In genomic region chr10:84326995-84327394, GRCh38 we compare ENCODE assay signal across 8 cellular contexts. TPM values are rescaled to one million over a fixed set of nuclear protein-coding genes. Genes with fewer than 3 reads are reported as not detected.
DNase-seq lines count a peak whose midpoint lies in the region; ATAC-seq, FAIRE-seq and TF ChIP-seq lines count a peak whose summit lies in the region.
"Not testable (repeated sequence)": the region's sequence is repeated elsewhere in the genome, so short reads cannot be mapped to it uniquely, and the experiment has no call there.

No MANE protein-coding gene starts in this region.

- not testable (repeated sequence) for H3K23ac ChIP-seq in trophoblast cell (ENCODE audit: low read length)

- H2BK12ac ChIP-seq in trophoblast cell (ENCODE audit: low read length): not testable (repeated sequence)

- not testable (repeated sequence) for H3K27me3 Mint-ChIP-seq in Caco-2 (ENCODE audit: insufficient read depth, unreplicated experiment)

- 0 out of 2 replicates have a peak overlapping the region, but pooled peaks have one; percentile 86 for H3K4me2 ChIP-seq in K562 (ENCODE audit: insufficient read depth, low read length)
- peak overlapping the region; percentile 97 for H3K4me2 ChIP-seq in HepG2 (ENCODE audit: low read depth, low read length)
- H3K4me2 ChIP-seq in trophoblast cell (ENCODE audit: low read length): not testable (repeated sequence)

- POLR2A ChIA-PET in Caco-2 (lab: Charles Lee); HepG2 (lab: Yijun Ruan, JAX): not testable (repeated sequence)
- POLR2A ChIA-PET in K562 (lab: Yijun Ruan, JAX): interaction anchor here (0.9 to 1.8 kb wide), 5 partner anchors 12 to 75 kb away, joined by 3 to 8 read pairs (median 5); no protein-coding TSS in a partner anchor

- intact Hi-C loops in Caco-2 (cut with micrococcal nuclease; ENCODE audit: unreplicated experiment); thyroid gland (cut with DNase I): not testable (repeated sequence)
- intact Hi-C loops in K562 (cut with micrococcal nuclease) (loop anchor here (5.0 kb wide), 1 partner anchor 60 kb away; no protein-coding TSS in a partner anchor), HepG2 (cut with micrococcal nuclease; ENCODE audit: unreplicated experiment) (loop anchor here (5.0 kb wide), 2 partner anchors 35 to 55 kb away; no protein-coding TSS in a partner anchor)

- not testable (repeated sequence) for H2BK5ac ChIP-seq in trophoblast cell (ENCODE audit: low read depth, low read length, poor library complexity)

- H3K36me3 ChIP-seq in Caco-2 (ENCODE audit: control insufficient read depth, insufficient read depth, low read length); K562 (ENCODE audit: control insufficient read depth, insufficient read depth, low read length); HepG2 (replicated peaks in 1 of 2; ENCODE audit: control insufficient read depth in 1 of 2, insufficient read depth in 2 of 2, low read length in 2 of 2); trophoblast cell (ENCODE audit: control insufficient read depth in 1 of 2, insufficient read depth in 2 of 2, low read length in 2 of 2); thyroid gland: not testable (repeated sequence)

- not testable (repeated sequence) for TF ChIP-seq RAD21 in K562 (CRISPR knock-in tag; conservative IDR thresholded peaks at IDR 0.05 in 1 of 2, IDR thresholded peaks at IDR 0.05 in 1 of 2); HepG2 (CRISPR knock-in tag; IDR thresholded peaks at IDR 0.05)

- H3K9ac ChIP-seq in K562 (ENCODE audit: insufficient read depth in 1 of 2, low read depth in 2 of 2, low read length in 2 of 2) (peak overlapping the region; percentile 54 to 65; a peak in 3 of 4 replicates), HepG2 (ENCODE audit: insufficient read depth, low read depth, low read length) (peak overlapping the region; percentile 66; the same call in 1 of the 2 replicates)
- not testable (repeated sequence) for H3K9ac ChIP-seq in trophoblast cell (ENCODE audit: low read length)

- H4K91ac ChIP-seq in trophoblast cell (ENCODE audit: low read depth, low read length): not testable (repeated sequence)

- not testable (repeated sequence) for H2AK5ac ChIP-seq in trophoblast cell (ENCODE audit: low read length)

- not testable (repeated sequence) for H3K9me3 Mint-ChIP-seq in Caco-2 (ENCODE audit: unreplicated experiment); stimulated activated effector memory CD8-positive, alpha-beta T cell treated with anti-CD3 and anti-CD28 coated beads, Interleukin-12 subunit alpha, Interleukin-12 subunit beta, amount 100 ng/mL, for 72 hours

- ATAC-seq in K562; HepG2; stimulated activated effector memory CD8-positive, alpha-beta T cell treated with anti-CD3 and anti-CD28 coated beads, Interleukin-12 subunit alpha, Interleukin-12 subunit beta, amount 100 ng/mL, for 72 hours: not testable (repeated sequence)

- H3K36me3 Mint-ChIP-seq in Caco-2 (ENCODE audit: insufficient read depth, unreplicated experiment): peaks cover 10% of the 10 kb centered on the region
- H3K36me3 Mint-ChIP-seq in stimulated activated effector memory CD8-positive, alpha-beta T cell treated with anti-CD3 and anti-CD28 coated beads, Interleukin-12 subunit alpha, Interleukin-12 subunit beta, amount 100 ng/mL, for 72 hours: peaks cover 29% of the 10 kb centered on the region

- in situ Hi-C loops in K562 (cut with MboI): loop anchor here (5.0 kb wide), 1 partner anchor 60 kb away; no protein-coding TSS in a partner anchor
- in situ Hi-C loops in HepG2 (cut with HindIII; ENCODE audit: extremely low pct_ligation_motif_present, low pct_unique_long_range_greater_than_20kb): not testable (repeated sequence)

- H3K4me3 Mint-ChIP-seq in Caco-2 (ENCODE audit: unreplicated experiment): not testable (repeated sequence)
- peak overlapping the region; percentile 79 for H3K4me3 Mint-ChIP-seq in stimulated activated effector memory CD8-positive, alpha-beta T cell treated with anti-CD3 and anti-CD28 coated beads, Interleukin-12 subunit alpha, Interleukin-12 subunit beta, amount 100 ng/mL, for 72 hours

- H4K12ac ChIP-seq in trophoblast cell (ENCODE audit: low read depth, low read length): not testable (repeated sequence)

- TF ChIP-seq CTCF in Caco-2 (IDR thresholded peaks at IDR 0.05; ENCODE audit: insufficient read depth in 1 of 2, low read depth in 1 of 2, low read length in 1 of 2, severe bottlenecking in 1 of 2, unreplicated experiment in 1 of 2); K562 (IDR thresholded peaks at IDR 0.05 in 2 of 3, conservative IDR thresholded peaks at IDR 0.05 in 1 of 3; ENCODE audit: insufficient read depth in 2 of 3, low read depth in 1 of 3, low read length in 3 of 3); HepG2 (CRISPR knock-in tag; IDR thresholded peaks at IDR 0.05); thyroid gland (IDR thresholded peaks at IDR 0.05): not testable (repeated sequence)

- H3K4me1 Mint-ChIP-seq in Caco-2 (ENCODE audit: low read depth, unreplicated experiment): peaks cover 14% of the 10 kb centered on the region
- H3K4me1 Mint-ChIP-seq in stimulated activated effector memory CD8-positive, alpha-beta T cell treated with anti-CD3 and anti-CD28 coated beads, Interleukin-12 subunit alpha, Interleukin-12 subunit beta, amount 100 ng/mL, for 72 hours: peaks cover 21% of the 10 kb centered on the region

- not testable (repeated sequence) for H4K8ac ChIP-seq in trophoblast cell (ENCODE audit: low read depth, low read length)

- H3K4me1 ChIP-seq in Caco-2 (peaks cover 26% of the 10 kb centered on the region), K562 (replicated peaks in 1 of 2; ENCODE audit: control insufficient read depth in 2 of 2, insufficient read depth in 2 of 2, low read length in 2 of 2) (peaks cover 17 to 28% of the 10 kb centered on the region in 2 experiments), HepG2 (ENCODE audit: insufficient read depth, low read length) (peaks cover 63% of the 10 kb centered on the region), thyroid gland (peaks cover 8 to 33% of the 10 kb centered on the region in 2 donors)
- H3K4me1 ChIP-seq in trophoblast cell (ENCODE audit: control insufficient read depth in 1 of 2, insufficient read depth in 2 of 2, low read length in 2 of 2): not testable (repeated sequence)

- not testable (repeated sequence) for H3K27me3 ChIP-seq in Caco-2 (replicated peaks; ENCODE audit: control insufficient read depth, insufficient read depth, low read length); K562 (ENCODE audit: control insufficient read depth in 2 of 2, insufficient read depth in 2 of 2, low read length in 2 of 2); HepG2 (ENCODE audit: control insufficient read depth in 1 of 2, insufficient read depth in 2 of 2, low read length in 2 of 2); trophoblast cell (ENCODE audit: insufficient read depth, low read length); thyroid gland

- not testable (repeated sequence) for BruUV-seq in Caco-2 (replicated peaks; lab: Mats Ljungman, UMichigan); K562 (replicated peaks; lab: Mats Ljungman, UMichigan); HepG2 (replicated peaks; lab: Mats Ljungman, UMichigan)

- H3K9me3 ChIP-seq in Caco-2; K562 (replicated peaks; ENCODE audit: control insufficient read depth, insufficient read depth, low read depth, low read length); HepG2 (ENCODE audit: low read length); trophoblast cell (ENCODE audit: insufficient read depth, low read depth, low read length); thyroid gland: not testable (repeated sequence)

- H3K4me3 ChIP-seq in Caco-2 (ENCODE audit: low read depth, low read length); K562; trophoblast cell (ENCODE audit: low read depth, low read length); thyroid gland (replicated peaks in 1 of 3): not testable (repeated sequence)
- peak overlapping the region; percentile 45 to 71 (median 53); a peak in 3 of 6 replicates for H3K4me3 ChIP-seq in HepG2 (replicated peaks in 1 of 3; ENCODE audit: insufficient read depth in 1 of 3, low read depth in 2 of 3, low read length in 3 of 3)

- not testable (repeated sequence) for H3K4ac ChIP-seq in trophoblast cell (ENCODE audit: low read depth, low read length)

- CTCF ChIA-PET in Caco-2 (lab: Charles Lee); K562 (lab: Yijun Ruan, JAX; ENCODE audit: low intra/inter-chr PET ratio); HepG2 (lab: Yijun Ruan, JAX; ENCODE audit: low intra/inter-chr PET ratio, low total read pairs): not testable (repeated sequence)

- H2AFZ ChIP-seq in K562 (ENCODE audit: low read depth, low read length): peak overlapping the region; percentile 89
- not testable (repeated sequence) for H2AFZ ChIP-seq in HepG2 (ENCODE audit: low read length); trophoblast cell (ENCODE audit: insufficient read depth, low read length, poor library complexity)

- not testable (repeated sequence) for H4K20me1 ChIP-seq in K562 (replicated peaks; ENCODE audit: control insufficient read depth, insufficient read depth, low read length); HepG2 (ENCODE audit: insufficient read depth, low read length)

- H3K27ac Mint-ChIP-seq in Caco-2 (ENCODE audit: unreplicated experiment): peak overlapping the region; percentile 75
- H3K27ac Mint-ChIP-seq in stimulated activated effector memory CD8-positive, alpha-beta T cell treated with anti-CD3 and anti-CD28 coated beads, Interleukin-12 subunit alpha, Interleukin-12 subunit beta, amount 100 ng/mL, for 72 hours: peak overlapping the region; percentile 98

- 32% methylated on average over 9 of the region's 9 CpGs for WGBS in K562 (ENCODE audit: insufficient coverage, low coverage, missing lambda C conversion rate)
- 10% methylated on average over 9 of the region's 9 CpGs for WGBS in HepG2 (ENCODE audit: low lambda C conversion rate)
- WGBS in trophoblast cell (ENCODE audit: extremely low coverage, insufficient coverage, insufficient read length): no CpG with 5 or more reads among the region's 9 CpGs
- 88 to 92% methylated on average over 9 of the region's 9 CpGs for WGBS in thyroid gland, 2 donors

- peak; percentile 59 for FAIRE-seq in K562 (lab: Jason Lieb, UNC)
- not testable (repeated sequence) for FAIRE-seq in HepG2 (lab: Jason Lieb, UNC)

- H3K14ac ChIP-seq in trophoblast cell (ENCODE audit: low read length): not testable (repeated sequence)

- H3K79me2 ChIP-seq in K562 (ENCODE audit: control insufficient read depth, insufficient read depth, low read length) (peaks cover 15% of the 10 kb centered on the region; the same call in 2 of the 3 replicates), HepG2 (ENCODE audit: insufficient read depth, low read length) (peaks cover 30% of the 10 kb centered on the region), trophoblast cell (ENCODE audit: control insufficient read depth, insufficient read depth, low read length, poor library complexity) (peaks cover 13% of the 10 kb centered on the region)

- not testable (repeated sequence) for H2BK120ac ChIP-seq in trophoblast cell (ENCODE audit: insufficient read depth, low read length, poor library complexity)

- not testable (repeated sequence) for TF ChIP-seq POLR2A in K562 (conservative IDR thresholded peaks at IDR 0.05); HepG2 (IDR thresholded peaks at IDR 0.05; ENCODE audit: insufficient read depth in 1 of 2, low read depth in 2 of 2, low read length in 2 of 2); thyroid gland (IDR thresholded peaks at IDR 0.05)

- peaks cover 15% of the 10 kb centered on the region for H3K79me1 ChIP-seq in trophoblast cell (ENCODE audit: low read length)

- H3K27ac ChIP-seq in K562 (ENCODE audit: extremely low read depth, low read depth, low read length): peak overlapping the region; percentile 88
- H3K27ac ChIP-seq in HepG2 (ENCODE audit: extremely low read length, insufficient read depth, low read length): peak overlapping the region; percentile 84
- not testable (repeated sequence) for H3K27ac ChIP-seq in trophoblast cell (ENCODE audit: low read depth, low read length)
- H3K27ac ChIP-seq in thyroid gland: peak overlapping the region; percentile 85 to 94 (median 89)

- H3K9me1 ChIP-seq in K562 (ENCODE audit: control insufficient read depth, insufficient read depth, low read length): not testable (repeated sequence)

- DNase-seq in Caco-2 (peak; percentile 31 to 46), MV-4-11 (lab: John Stamatoyannopoulos, UW) (peak; percentile 21), K562 (ENCODE audit: extremely low read depth in 1 of 4, low spot score in 3 of 4) (peak in 1 of 4 experiments; percentile 43), glomerular visceral epithelial cell (ENCODE audit: extremely low spot score) (peak; percentile 39), HepG2 (ENCODE audit: low spot score) (peak; percentile 48), trophoblast cell (peak; percentile 54 to 58), thyroid gland (peak; percentile 26 to 28)
- DNase-seq in stimulated activated effector memory CD8-positive, alpha-beta T cell treated with anti-CD3 and anti-CD28 coated beads, Interleukin-12 subunit alpha, Interleukin-12 subunit beta, amount 100 ng/mL, for 72 hours (ENCODE audit: low spot score in 2 of 2): not testable (repeated sequence)

- not testable (repeated sequence) for TF ChIP-seq EP300 in K562 (IDR thresholded peaks at IDR 0.05; ENCODE audit: low read length); HepG2 (CRISPR knock-in tag; IDR thresholded peaks at IDR 0.05; ENCODE audit: borderline replicate concordance)
- peak in 1 of 2 experiments; percentile 62; a peak in 1 of 4 replicates for TF ChIP-seq EP300 in HepG2 (IDR thresholded peaks at IDR 0.05; ENCODE audit: low read depth in 2 of 2, low read length in 2 of 2)

- not testable (repeated sequence) for H3K18ac ChIP-seq in trophoblast cell (ENCODE audit: low read length)

RNA-seq across cellular contexts. Expression of gene CCSER2, which starts 1.4 kb away (rescaled TPM):
- total RNA-seq in Caco-2 (2022) (23.1 and 28.3 TPM in 2 replicates), K562 (2014; rRNA removed) (5.6 and 6.7 TPM in 2 replicates), K562 (2014; rRNA removed; fragmentation: Illumina TruSeq; extraction: Trizol) (12.0 and 13.9 TPM in 2 replicates), K562 (2015; rRNA removed; fragmentation: Illumina TruSeq; extraction: Trizol) (11.6 and 13.1 TPM in 2 replicates), K562 (2021) (14.1 and 15.1 TPM in 2 replicates), HepG2 (2016; rRNA removed; fragmentation: Illumina TruSeq; extraction: Trizol) (17.2 and 17.4 TPM in 2 replicates), thyroid gland (10 to 100 TPM; 50.1 to 71.0 (median 58.4) TPM)
- 14.7 and 55.1 TPM in 2 replicates for total RNA-seq in K562 (2011; cell fraction: chromatin; rRNA removed; ENCODE audit: low replicate concordance)
- total RNA-seq in K562 (2011; cell fraction: nucleolus; rRNA removed): 6.0 and 8.9 TPM in 2 replicates
- total RNA-seq in K562 (2011; cell fraction: nucleoplasm; rRNA removed): 11.3 and 12.2 TPM in 2 replicates
- polyA plus RNA-seq in K562 (2011; rRNA removed) (14.8 and 16.7 TPM in 2 replicates), K562 (2014; fragmentation: Illumina TruSeq; extraction: Trizol) (7.0 and 9.7 TPM in 2 replicates), K562 (2014; fragmentation: Nextera tagmentation; extraction: Ambion mirVana) (1 to 10 TPM; 2.7 to 2.9 TPM), K562 (2014; rRNA removed) (3.1 and 4.0 TPM in 2 replicates), HepG2 (2011; rRNA removed) (10.3 and 13.3 TPM in 2 replicates)
- polyA plus RNA-seq in K562 (2011; cell fraction: cytosol; rRNA removed): 3.2 and 6.6 TPM in 2 replicates
- polyA plus RNA-seq in K562 (2011; cell fraction: nucleus; rRNA removed): 4.8 and 9.8 TPM in 2 replicates
- 5.9 and 7.7 TPM in 2 replicates for polyA plus RNA-seq in K562 (2012)
- polyA minus RNA-seq in K562 (2011; rRNA and poly(A)+ RNA removed): 31.4 and 46.2 TPM in 2 replicates
- polyA minus RNA-seq in K562 (2011; cell fraction: cytosol; rRNA and poly(A)+ RNA removed): 10.7 and 26.6 TPM in 2 replicates
- polyA minus RNA-seq in K562 (2011; cell fraction: nucleus; rRNA and poly(A)+ RNA removed): 18.3 and 50.9 TPM in 2 replicates
- 69.9 and 70.2 TPM in 2 replicates for total RNA-seq in HepG2 (2016; cell fraction: cytosol; rRNA removed; fragmentation: Illumina TruSeq; extraction: Trizol; ENCODE audit: low read depth)
- 16.5 and 16.8 TPM in 2 replicates for total RNA-seq in HepG2 (2016; cell fraction: insoluble cytoplasmic fraction; rRNA removed; fragmentation: Illumina TruSeq; extraction: Trizol)
- total RNA-seq in HepG2 (2016; cell fraction: membrane; rRNA removed; fragmentation: Illumina TruSeq; extraction: Trizol): 51.3 and 63.0 TPM in 2 replicates
- total RNA-seq in HepG2 (2016; cell fraction: nucleus; rRNA removed; fragmentation: Illumina TruSeq; extraction: Trizol): 32.8 and 34.4 TPM in 2 replicates
- polyA plus RNA-seq in HepG2 (2011; cell fraction: cytosol; rRNA removed): 5.2 and 10.1 TPM in 2 replicates
- polyA plus RNA-seq in HepG2 (2011; cell fraction: nucleus; rRNA removed): 3.7 and 4.9 TPM in 2 replicates
- 8.4 and 10.2 TPM in 2 replicates for polyA plus RNA-seq in HepG2 (2012)
- 2.9 and 3.1 TPM in 2 replicates for polyA plus RNA-seq in HepG2 (2016; cell fraction: cytosol; fragmentation: Illumina TruSeq; extraction: Trizol; ENCODE audit: low read depth)
- polyA plus RNA-seq in HepG2 (2016; cell fraction: insoluble cytoplasmic fraction; fragmentation: Illumina TruSeq; extraction: Trizol; ENCODE audit: low read depth): 16.8 and 17.9 TPM in 2 replicates
- 8.0 and 10.5 TPM in 2 replicates for polyA plus RNA-seq in HepG2 (2016; cell fraction: membrane; fragmentation: Illumina TruSeq; extraction: Trizol; ENCODE audit: low read depth)
- 12.8 and 13.0 TPM in 2 replicates for polyA plus RNA-seq in HepG2 (2016; cell fraction: nucleus; fragmentation: Illumina TruSeq; extraction: Trizol; ENCODE audit: insufficient read depth, low read depth)
- polyA minus RNA-seq in HepG2 (2011; rRNA and poly(A)+ RNA removed; ENCODE audit: low replicate concordance): 6.3 and 10.3 TPM in 2 replicates
- polyA minus RNA-seq in HepG2 (2011; cell fraction: cytosol; rRNA and poly(A)+ RNA removed): 17.7 and 24.0 TPM in 2 replicates
- 59.5 and 72.5 TPM in 2 replicates for polyA minus RNA-seq in HepG2 (2011; cell fraction: nucleus; rRNA and poly(A)+ RNA removed)
- 148 and 154 TPM in 2 replicates for polyA plus RNA-seq in trophoblast cell (2013)
